ENCODE assay signal across 7 cellular contexts in genomic region chr1:173478099-173478555, GRCh38. TPM values are rescaled to one million over a fixed set of nuclear protein-coding genes. Genes with fewer than 3 reads are reported as not detected.
DNase-seq lines count a peak whose midpoint lies in the region; ATAC-seq and TF ChIP-seq lines count a peak whose summit lies in the region.

No MANE protein-coding gene starts in this region.

- peak; percentile 72 for ATAC-seq in left ventricle myocardium superior

- H3K4me3 ChIP-seq in Loucy (ENCODE audit: low read length, poor library complexity, severe bottlenecking) (peak overlapping the region; percentile 83), parathyroid adenoma (ENCODE audit: low read depth, low read length) (peak overlapping the region; percentile 94)

- H3K9ac ChIP-seq in ES-I3 (ENCODE audit: low read depth, low read length) (peak overlapping the region; percentile 74), Loucy (ENCODE audit: low read depth, low read length, poor library complexity, severe bottlenecking) (peak overlapping the region; percentile 87), parathyroid adenoma (no peak overlapping the region)

- no peaks in the 10 kb centered on the region for H3F3A ChIP-seq in Loucy (ENCODE audit: low read depth)

- peak overlapping the region; percentile 82 for H3K4me2 ChIP-seq in Loucy (ENCODE audit: low read depth, low read length, poor library complexity, severe bottlenecking)
- peak overlapping the region; percentile 93 for H3K4me2 ChIP-seq in parathyroid adenoma (ENCODE audit: low read length)

- peaks cover 34% of the 10 kb centered on the region for H4K20me1 ChIP-seq in Loucy (ENCODE audit: insufficient read depth, low read length, poor library complexity, severe bottlenecking)

- H3K9me3 ChIP-seq in ES-I3 (ENCODE audit: control insufficient read depth, insufficient read depth, low read length) (0 out of 2 replicates have a peak, but pooled peaks cover 2% of the 10 kb centered on the region), Loucy (ENCODE audit: insufficient read depth, low read depth, low read length) (no peaks in the 10 kb centered on the region), parathyroid adenoma (ENCODE audit: control insufficient read depth, low read length) (no peaks in the 10 kb centered on the region)

- peak overlapping the region; percentile 97 for H3K27ac ChIP-seq in parathyroid adenoma

- TF ChIP-seq CTCF in Loucy (conservative IDR thresholded peaks at IDR 0.05; ENCODE audit: low read length) (no peak), parathyroid adenoma (IDR thresholded peaks at IDR 0.05) (no peak)

- H3K4me1 ChIP-seq in ES-I3 (ENCODE audit: insufficient read depth, low read length) (peaks cover 18% of the 10 kb centered on the region), Loucy (ENCODE audit: insufficient read depth, low read length, poor library complexity, severe bottlenecking) (peaks cover 57% of the 10 kb centered on the region), parathyroid adenoma (no peaks in the 10 kb centered on the region)

- intact Hi-C loops in left ventricle myocardium superior (cut with micrococcal nuclease) = no loop called here

- H3K79me2 ChIP-seq in Loucy (ENCODE audit: insufficient read depth, low read length) (peaks cover 60% of the 10 kb centered on the region), parathyroid adenoma (peaks cover 7% of the 10 kb centered on the region)

- H2AFZ ChIP-seq in Loucy (ENCODE audit: low read length) (peak overlapping the region; percentile 94), parathyroid adenoma (peak overlapping the region; percentile 79)

- peak; percentile 89 for DNase-seq in amniotic epithelial cell (ENCODE audit: low read depth)
- peak; percentile 56 for DNase-seq in left ventricle myocardium superior
- no peak for DNase-seq in NCI-H1105 treated with DMSO at 0.1 percent for 48 hours (lab: John Stamatoyannopoulos, UW)
- no peak for DNase-seq in GDM1 (lab: John Stamatoyannopoulos, UW)

- H3K36me3 ChIP-seq in ES-I3 (ENCODE audit: insufficient read depth, low read length) = peaks cover 25% of the 10 kb centered on the region
- H3K36me3 ChIP-seq in Loucy (ENCODE audit: insufficient read depth, low read length) = peaks cover 23% of the 10 kb centered on the region; the same call in 1 of the 2 replicates
- H3K36me3 ChIP-seq in parathyroid adenoma (ENCODE audit: control insufficient read depth, insufficient read depth, low read length) = no peaks in the 10 kb centered on the region

- H3K27me3 ChIP-seq in Loucy (ENCODE audit: insufficient read depth, low read length, poor library complexity, severe bottlenecking) (no peaks in the 10 kb centered on the region), parathyroid adenoma (ENCODE audit: control insufficient read depth, insufficient read depth, low read length) (no peaks in the 10 kb centered on the region)

- no peaks in the 10 kb centered on the region for H3K9me2 ChIP-seq in Loucy (replicated peaks; ENCODE audit: low read depth, low read length)

RNA-seq across cellular contexts. Expression of gene PRDX6, which starts 1.0 kb away (rescaled TPM):
- 529 TPM for total RNA-seq in left ventricle myocardium superior

Comparison
In these comparisons a context has a peak if more than half of its experiments do, and no peak if none do; other contexts are left out.
1. DNase-seq: peak in amniotic epithelial cell (single experiment) and left ventricle myocardium superior (single experiment); none in NCI-H1105 treated with DMSO at 0.1 percent for 48 hours (single experiment) and GDM1 (single experiment).